7 cellular contexts compared by ENCODE assay signal in genomic region chr2:131830242-131830945, GRCh38.
DNase-seq lines count a peak whose midpoint lies in the region; ATAC-seq and TF ChIP-seq lines count a peak whose summit lies in the region.
"Not testable (repeated sequence)": the region's sequence is repeated elsewhere in the genome, so short reads cannot be mapped to it uniquely, and the experiment has no call there.

No MANE protein-coding gene starts in this region.

- POLR2A ChIA-PET in WTC11 (lab: Charles Lee): not testable (repeated sequence)

- H3K9me2 ChIP-seq in GM23338 (ENCODE audit: insufficient read depth): not testable (repeated sequence)

- ATAC-seq in GM23338 (peak; percentile 33), WTC11 (peak; percentile 21), mucosa of descending colon (peak; percentile 24)
- not testable (repeated sequence) for ATAC-seq in right cardiac atrium

- not testable (repeated sequence) for H3K79me2 ChIP-seq in GM23338 (replicated peaks; ENCODE audit: insufficient read depth)

- H2AFZ ChIP-seq in GM23338: not testable (repeated sequence)

- peak; percentile 9 to 29; a peak in 3 of 4 replicates for TF ChIP-seq CTCF in GM23338 (conservative IDR thresholded peaks at IDR 0.05; ENCODE audit: low read depth in 2 of 2)
- not testable (repeated sequence) for TF ChIP-seq CTCF in WTC11 (IDR thresholded peaks at IDR 0.05); mucosa of descending colon (IDR thresholded peaks at IDR 0.05)

- H3K4me3 ChIP-seq in GM23338; right cardiac atrium (ENCODE audit: low read length); mucosa of descending colon: not testable (repeated sequence)

- not testable (repeated sequence) for H3K27me3 Mint-ChIP-seq in GM23338 (ENCODE audit: insufficient read depth, low read depth, poor library complexity)
- peaks cover 21% of the 10 kb centered on the region for H3K27me3 Mint-ChIP-seq in WTC11 (ENCODE audit: low read depth)

- not testable (repeated sequence) for H3K4me1 ChIP-seq in GM23338 (ENCODE audit: insufficient read depth); right cardiac atrium (ENCODE audit: control insufficient read depth, insufficient read depth, low read length); mucosa of descending colon (ENCODE audit: low read depth)

- not testable (repeated sequence) for H3K36me3 Mint-ChIP-seq in GM23338 (ENCODE audit: low read depth); WTC11

- H3K36me3 ChIP-seq in GM23338 (ENCODE audit: insufficient read depth); mucosa of descending colon (ENCODE audit: low read depth): not testable (repeated sequence)

- not testable (repeated sequence) for H4K20me1 ChIP-seq in GM23338 (replicated peaks; ENCODE audit: insufficient read depth)

- H3K4me2 ChIP-seq in GM23338: not testable (repeated sequence)

- H3K27me3 ChIP-seq in GM23338 (ENCODE audit: insufficient read depth); right cardiac atrium (ENCODE audit: control insufficient read depth, insufficient read depth): not testable (repeated sequence)

- intact Hi-C loops in right cardiac atrium (cut with DNase I); mucosa of descending colon (cut with DNase I, micrococcal nuclease): not testable (repeated sequence)

- CTCF ChIA-PET in WTC11 (lab: Charles Lee): interaction anchor here (1.1 to 1.8 kb wide), 4 partner anchors 28 to 158 kb away, joined by 4 to 10 read pairs (median 6); no protein-coding TSS in a partner anchor

- not testable (repeated sequence) for H3K27ac Mint-ChIP-seq in GM23338, WTC11

- H3K27ac ChIP-seq in GM23338 (ENCODE audit: low read depth); right cardiac atrium (ENCODE audit: low read length): not testable (repeated sequence)

- WGBS in right cardiac atrium: 54% methylated on average over 45 of the region's 45 CpGs

- H3K4me1 Mint-ChIP-seq in GM23338, WTC11: not testable (repeated sequence)

- DNase-seq in AG20443 (ENCODE audit: low spot score) (peak; percentile 3), GM23338 (ENCODE audit: low spot score) (peak; percentile 27), NCI-H748 (lab: John Stamatoyannopoulos, UW; ENCODE audit: unreplicated experiment) (peak; percentile 26), WTC11 (ENCODE audit: low spot score) (peak; percentile 33), right cardiac atrium (peak in 2 of 3 donors; percentile 26 to 41)
- not testable (repeated sequence) for DNase-seq in mucosa of descending colon
- peak; percentile 30 for DNase-seq in stimulated activated CD8-positive, alpha-beta memory T cell treated with anti-CD3 and anti-CD28 coated beads, Interleukin-4, amount 100 ng/mL, for 48 hours

- H3K9me3 ChIP-seq in right cardiac atrium (ENCODE audit: control insufficient read depth, low read length); mucosa of descending colon: not testable (repeated sequence)

- H3K4me3 Mint-ChIP-seq in GM23338, WTC11: not testable (repeated sequence)

- not testable (repeated sequence) for H3F3A ChIP-seq in GM23338 (replicated peaks; ENCODE audit: low read depth)

- H3K9me3 Mint-ChIP-seq in GM23338, WTC11: not testable (repeated sequence)
